6 cellular contexts compared by ENCODE assay signal in genomic region chr6:30914854-30915590, GRCh38. TPM values are rescaled to one million over a fixed set of nuclear protein-coding genes. Genes with fewer than 3 reads are reported as not detected.
DNase-seq lines count a peak whose midpoint lies in the region; ATAC-seq, FAIRE-seq and TF ChIP-seq lines count a peak whose summit lies in the region.

No MANE protein-coding gene starts in this region.

- H2AFZ ChIP-seq in OCI-LY1 (ENCODE audit: low read length) = no peak overlapping the region

- peak overlapping the region; percentile 71 for H3K27ac ChIP-seq in OCI-LY1 (ENCODE audit: low read depth, low read length, poor library complexity, severe bottlenecking)
- peak overlapping the region; percentile 58 to 100 (median 96) for H3K27ac ChIP-seq in dorsolateral prefrontal cortex

- FAIRE-seq in D721Med (lab: Jason Lieb, UNC) = no peak

- peak overlapping the region; percentile 83 for H3K9ac ChIP-seq in OCI-LY1 (ENCODE audit: low read length)

- H3K36me3 ChIP-seq in OCI-LY1 (ENCODE audit: insufficient read depth, low read length) = peaks cover 45% of the 10 kb centered on the region

- H3K4me2 ChIP-seq in OCI-LY1 (ENCODE audit: low read length) = peak overlapping the region; percentile 95

- peaks cover 23% of the 10 kb centered on the region for H3K4me1 ChIP-seq in OCI-LY1 (ENCODE audit: insufficient read depth, low read length, severe bottlenecking)

- intact Hi-C loops in dorsolateral prefrontal cortex (cut with DNase I) = loop anchor here (1.0 to 10.0 kb wide), 8 partner anchors 30 to 280 kb away; partner anchors contain the start of genes DDR1 (in 1 of the 2) and DHX16 (in 1 of the 2)

- no peaks in the 10 kb centered on the region for H3K79me2 ChIP-seq in OCI-LY1 (ENCODE audit: insufficient read depth, low read length)

- H3K9me3 ChIP-seq in OCI-LY1 (ENCODE audit: low read length) = no peaks in the 10 kb centered on the region

- TF ChIP-seq CTCF in OCI-LY1 (IDR thresholded peaks at IDR 0.05; ENCODE audit: low read length) (no peak), dorsolateral prefrontal cortex (IDR thresholded peaks at IDR 0.05 in 54 of 56, conservative IDR thresholded peaks at IDR 0.05 in 2 of 56; ENCODE audit: low read depth in 1 of 56, partially characterized antibody in 56 of 56) (no peak), D721Med (IDR thresholded peaks at IDR 0.05; ENCODE audit: insufficient read depth, missing control alignments) (no peak)

- H3K27me3 ChIP-seq in OCI-LY1 (ENCODE audit: insufficient read depth, low read length) = no peaks in the 10 kb centered on the region
- H3K27me3 ChIP-seq in dorsolateral prefrontal cortex = no peaks in the 10 kb centered on the region

- peak overlapping the region; percentile 87 for H3K4me3 ChIP-seq in OCI-LY1 (ENCODE audit: low read depth, low read length, poor library complexity, severe bottlenecking)
- peak overlapping the region; percentile 53 to 96 (median 73) for H3K4me3 ChIP-seq in dorsolateral prefrontal cortex

- no peaks in the 10 kb centered on the region for H3K9me2 ChIP-seq in OCI-LY1 (ENCODE audit: low read depth, low read length)

- no peaks in the 10 kb centered on the region for H4K20me1 ChIP-seq in OCI-LY1 (ENCODE audit: insufficient read depth, low read length)

- ATAC-seq in HG03159 (IDR thresholded peaks at IDR 0.05; ENCODE audit: unreplicated experiment) = no peak

- DNase-seq in dorsolateral prefrontal cortex (peak in 1 of 10 donors; percentile 48), retina (peak; percentile 43), D721Med (ENCODE audit: insufficient read length, low spot score) (no peak), NCI-H345 treated with DMSO at 0.1 percent for 48 hours (lab: John Stamatoyannopoulos, UW; ENCODE audit: unreplicated experiment) (no peak)

- H3F3A ChIP-seq in OCI-LY1 (ENCODE audit: insufficient read depth, low read length) = no peaks in the 10 kb centered on the region

RNA-seq across cellular contexts. Expression of gene VARS2, which starts 1.0 kb away (rescaled TPM):
- 10 to 100 TPM; 27.9 to 82.8 (median 48.0) TPM for total RNA-seq in dorsolateral prefrontal cortex

RNA-seq across cellular contexts. Expression of gene GTF2H4, which starts 7.0 kb away (rescaled TPM):
- total RNA-seq in dorsolateral prefrontal cortex = 100 to 1,000 TPM in 1 of 120 experiments, 10 to 100 TPM in 119; 24.7 to 107 (median 48.9) TPM

RNA-seq across cellular contexts. Expression of gene SFTA2, which starts 16.9 kb away (rescaled TPM):
- under 1 TPM in 7 of 120 experiments, not detected in 113; 0.39 to 0.85 (median 0.66) TPM for total RNA-seq in dorsolateral prefrontal cortex

RNA-seq across cellular contexts. Expression of gene MUCL3, which starts 25.8 kb away (rescaled TPM):
- not detected for total RNA-seq in dorsolateral prefrontal cortex

RNA-seq across cellular contexts. Expression of gene DDR1, which starts 30.7 kb away (rescaled TPM):
- 100 to 1,000 TPM; 100 to 498 (median 195) TPM for total RNA-seq in dorsolateral prefrontal cortex
